ENCODE assay signal across 31 cellular contexts in genomic region chr2:209253544-209253943, GRCh38.
"Had no signal": no experiment of that assay in that cellular context is flagged by ENCODE, and none has a peak within 500 bp of the region (broad histone marks: within the 10 kb centered on the region; RNA-seq: fewer than 3 reads in every experiment).

No MANE protein-coding gene starts in this region.

- ATAC-seq: activated naive CD4-positive, alpha-beta T cell treated with anti-CD3 and anti-CD28 coated beads, Interleukin-2, amount 50 U/mL, for 72 hours; activated T-cell treated with anti-CD3 and anti-CD28 coated beads, Interleukin-2, amount 50 U/mL, for 4 hours; body of pancreas; PC-3; Right ventricle myocardium inferior; WTC11 had no signal

- DNase-seq: activated CD4-positive, alpha-beta memory T cell treated with anti-CD3 and anti-CD28 coated beads for 36 hours; activated CD4-positive, alpha-beta T cell treated with anti-CD3 and anti-CD28 coated beads for 4 hours; activated CD4-positive, alpha-beta T cell treated with anti-CD3 and anti-CD28 coated beads, Interleukin-2, amount 50 U/mL, for 1 hour; activated CD4-positive, CD25-positive, alpha-beta regulatory T cell treated with anti-CD3 and anti-CD28 coated beads, Interleukin-2, amount 50 U/mL, for 72 hours; activated CD8-positive, alpha-beta memory T cell treated with anti-CD3 and anti-CD28 coated beads, Interleukin-2, amount 50 U/mL, for 4 hours; activated gamma-delta T cell treated with Interleukin-2 at 50 U/mL for 16 hours; activated naive CD4-positive, alpha-beta T cell treated with anti-CD3 and anti-CD28 coated beads for 36 hours; activated T-cell treated with anti-CD3 and anti-CD28 coated beads for 4 hours; activated T-cell treated with anti-CD3 and anti-CD28 coated beads, Interleukin-2, amount 50 U/mL, for 4 hours; adrenal gland; body of pancreas; Kasumi-1; KG1; MG63; NCI-H1092 treated with DMSO at 0.1 percent for 48 hours; NCI-H1417; NCI-H146; NCI-H187; NCI-H2029 treated with DMSO at 0.1 percent for 48 hours; NCI-H2107; NCI-H2171; NCI-H510A; NCI-H526; NCI-H748 treated with DMSO at 0.1 percent for 48 hours; PC-3; Peyer's patch; SJCRH30; T1000 had no signal
